8 cellular contexts compared by ENCODE assay signal in the genomic region with DNA sequence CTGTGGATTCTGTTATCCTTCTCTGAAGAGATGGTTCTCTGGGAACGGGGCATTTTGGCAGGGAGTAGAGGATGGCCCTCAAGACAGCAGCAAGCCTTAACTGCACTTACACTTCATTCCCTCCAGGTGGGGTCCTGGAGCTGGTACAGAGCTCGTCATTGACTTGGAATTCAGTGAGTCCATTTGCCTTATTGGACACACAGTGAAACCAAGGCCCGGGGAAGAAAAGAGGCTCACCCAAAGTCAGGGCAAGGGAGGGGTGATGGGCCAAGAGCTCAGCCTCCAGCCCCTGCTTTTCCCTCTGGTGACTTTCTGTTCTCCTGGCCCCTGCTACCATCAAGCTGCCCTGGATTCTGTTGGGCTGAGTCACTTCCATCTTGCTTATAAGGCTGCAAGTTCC.
A peak's percentile ranks its signal among the peaks of the same experiment; 100 is the strongest.
DNase-seq lines count a peak whose midpoint lies in the region; ATAC-seq, FAIRE-seq and TF ChIP-seq lines count a peak whose summit lies in the region.

No MANE protein-coding gene starts in this region.

- peaks cover 19% of the 10 kb centered on the region for H3K27me3 Mint-ChIP-seq in astrocyte (ENCODE audit: low read depth, unreplicated experiment)

- CTCF ChIA-PET in A673 (lab: Charles Lee) = interaction anchor here (1.1 to 1.3 kb wide), 3 partner anchors 11 to 145 kb away, joined by 3 to 6 read pairs (median 4); no protein-coding TSS in a partner anchor

- no peaks in the 10 kb centered on the region for H3K36me3 ChIP-seq in A673 (ENCODE audit: insufficient read depth, low read length, poor library complexity, severe bottlenecking)
- no peaks in the 10 kb centered on the region for H3K36me3 ChIP-seq in astrocyte (ENCODE audit: insufficient read depth, low read length)
- no peaks in the 10 kb centered on the region for H3K36me3 ChIP-seq in lung (ENCODE audit: control insufficient read depth in 2 of 2, insufficient read depth in 2 of 2, low read length in 2 of 2)

- H3K4me1 Mint-ChIP-seq in astrocyte (ENCODE audit: low read depth, unreplicated experiment) = peaks cover 10% of the 10 kb centered on the region

- intact Hi-C loops in A673 (cut with micrococcal nuclease; ENCODE audit: unreplicated experiment) = loop anchor here (2.0 kb wide), 1 partner anchor 681 kb away; no protein-coding TSS in a partner anchor

- no peaks in the 10 kb centered on the region for H3K36me3 Mint-ChIP-seq in astrocyte (ENCODE audit: low read depth, unreplicated experiment)

- H3K9me3 ChIP-seq in A673 (ENCODE audit: low read depth, low read length, poor library complexity, severe bottlenecking) (no peaks in the 10 kb centered on the region), astrocyte (ENCODE audit: insufficient read depth, low read depth, low read length) (no peaks in the 10 kb centered on the region), lung (ENCODE audit: control insufficient read depth in 2 of 2, insufficient read depth in 1 of 2, low read length in 1 of 2) (no peaks in the 10 kb centered on the region)

- H4K20me1 ChIP-seq in astrocyte (ENCODE audit: insufficient read depth, low read length) = no peaks in the 10 kb centered on the region

- H3K4me3 Mint-ChIP-seq in astrocyte (ENCODE audit: unreplicated experiment) = no peak overlapping the region

- peak; percentile 86 for DNase-seq in A673 (ENCODE audit: low spot score)
- DNase-seq in GM03348 (ENCODE audit: low spot score) = peak; percentile 69
- peak; percentile 11 to 17 for DNase-seq in NCI-H1930 (lab: John Stamatoyannopoulos, UW)
- peak; percentile 49 for DNase-seq in astrocyte (ENCODE audit: low read depth)
- DNase-seq in lung (ENCODE audit: low spot score) = no peak
- DNase-seq in NOMO-1 treated with DMSO at 0.1 percent for 48 hours (lab: John Stamatoyannopoulos, UW; ENCODE audit: unreplicated experiment) = no peak

- H3K27me3 ChIP-seq in A673 (replicated peaks; ENCODE audit: insufficient read depth, low read depth, low read length, poor library complexity) (no peaks in the 10 kb centered on the region), astrocyte (ENCODE audit: insufficient read depth, low read length) (peaks cover 10% of the 10 kb centered on the region), lung (ENCODE audit: control insufficient read depth, insufficient read depth) (no peaks in the 10 kb centered on the region)

- H3K9ac ChIP-seq in astrocyte (ENCODE audit: low read length) = no peak overlapping the region

- BruUV-seq in A673 (replicated peaks; lab: Mats Ljungman, UMichigan) = no TSS peak

- TF ChIP-seq CTCF in A673 (conservative IDR thresholded peaks at IDR 0.05; ENCODE audit: low read depth, low read length) (peak; percentile 75), astrocyte (IDR thresholded peaks at IDR 0.05; ENCODE audit: insufficient read depth, low read depth, low read length) (peak; percentile 53), lung (IDR thresholded peaks at IDR 0.05; ENCODE audit: control extremely low read depth, extremely low read depth) (peak; percentile 13)

- H3K4me1 ChIP-seq in A673 (ENCODE audit: insufficient read depth, low read length, poor library complexity, severe bottlenecking) = no peaks in the 10 kb centered on the region
- H3K4me1 ChIP-seq in astrocyte (ENCODE audit: insufficient read depth, low read length) = peaks cover 13% of the 10 kb centered on the region
- H3K4me1 ChIP-seq in lung (ENCODE audit: control insufficient read depth in 2 of 2, insufficient read depth in 2 of 2, low read length in 2 of 2) = no peaks in the 10 kb centered on the region

- POLR2A ChIA-PET in A673 (lab: Charles Lee; ENCODE audit: low non-redundant PET) = no interaction called here

- no peaks in the 10 kb centered on the region for H3K79me2 ChIP-seq in astrocyte (ENCODE audit: insufficient read depth, low read length)

- peak overlapping the region; percentile 7 for H3K27ac Mint-ChIP-seq in astrocyte (ENCODE audit: unreplicated experiment)

- peaks cover 2% of the 10 kb centered on the region for H3K9me3 Mint-ChIP-seq in astrocyte (ENCODE audit: unreplicated experiment)

- H2AFZ ChIP-seq in astrocyte (ENCODE audit: low read depth, low read length) = peak overlapping the region; percentile 13

- peak overlapping the region; percentile 59 for H3K4me2 ChIP-seq in astrocyte (ENCODE audit: low read length)

- no peak overlapping the region for H3K4me3 ChIP-seq in A673 (ENCODE audit: low read depth, low read length, poor library complexity, severe bottlenecking)
- H3K4me3 ChIP-seq in astrocyte (ENCODE audit: insufficient read depth, low read depth, low read length) = no peak overlapping the region
- H3K4me3 ChIP-seq in lung = no peak overlapping the region

- WGBS in lung, 2 donors = 46 to 53% methylated on average over 3 of the region's 3 CpGs

- ATAC-seq in lung (ENCODE audit: insufficient read depth, low FRiP score) (peak; percentile 45), HG03159 (IDR thresholded peaks at IDR 0.05; ENCODE audit: unreplicated experiment) (no peak), GM21717 (IDR thresholded peaks at IDR 0.05; ENCODE audit: unreplicated experiment) (no peak)

- no peak for FAIRE-seq in astrocyte (lab: Jason Lieb, UNC)

- H3K27ac ChIP-seq in A673 (ENCODE audit: low read depth, low read length, poor library complexity, severe bottlenecking) (no peak overlapping the region), astrocyte (ENCODE audit: low read depth, low read length) (no peak overlapping the region), lung (ENCODE audit: low read depth in 1 of 2, low read length in 1 of 2) (no peak overlapping the region)

Comparison
In these comparisons a context has a peak if more than half of its experiments do, and no peak if none do; other contexts are left out.
1. DNase-seq: peak in A673 (single experiment), GM03348 (single experiment), NCI-H1930 (2 of 2) and astrocyte (single experiment); none in lung (single experiment) and NOMO-1 treated with DMSO at 0.1 percent for 48 hours (single experiment).
2. CTCF ChIP-seq: peak in every context shown above with its lines; median percentile 75 in A673; 53 in astrocyte; 13 in lung.